In genomic region chr6:111210074-111210729, GRCh38 we compare ENCODE assay signal across 8 cellular contexts.
DNase-seq lines count a peak whose midpoint lies in the region; ATAC-seq, FAIRE-seq and TF ChIP-seq lines count a peak whose summit lies in the region.

No MANE protein-coding gene starts in this region.

- no peak overlapping the region for H3K4me3 ChIP-seq in bronchial epithelial cell (ENCODE audit: low read depth, low read length)
- H3K4me3 ChIP-seq in thoracic aorta: no peak overlapping the region

- POLR2A ChIA-PET in RWPE1 (lab: Yijun Ruan, JAX; ENCODE audit: low non-redundant PET): no interaction called here

- no peaks in the 10 kb centered on the region for H3K36me3 ChIP-seq in bronchial epithelial cell (ENCODE audit: control insufficient read depth, insufficient read depth, low read length)
- no peaks in the 10 kb centered on the region for H3K36me3 ChIP-seq in thoracic aorta

- FAIRE-seq in bronchial epithelial cell (lab: Jason Lieb, UNC): peak; percentile 36

- TF ChIP-seq CTCF in RWPE1 (conservative IDR thresholded peaks at IDR 0.05; ENCODE audit: low read depth) (peak; percentile 77), bronchial epithelial cell (IDR thresholded peaks at IDR 0.05; ENCODE audit: insufficient read depth, low read length, severe bottlenecking) (peak; percentile 59), thoracic aorta (IDR thresholded peaks at IDR 0.05) (peak; percentile 72)

- peaks cover 2 to 36% of the 10 kb centered on the region in 2 donors for H3K4me1 ChIP-seq in thoracic aorta (ENCODE audit: control insufficient read depth in 1 of 2, low read depth in 2 of 2)

- H3K27ac ChIP-seq in RWPE1 (no peak overlapping the region), thoracic aorta (no peak overlapping the region)

- H3K9me3 ChIP-seq in thoracic aorta: no peaks in the 10 kb centered on the region

- intact Hi-C loops in left colon (cut with DNase I, micrococcal nuclease): loop anchor here in 1 of 2 donors (5.0 kb wide), 1 partner anchor 198 kb away; no protein-coding TSS in a partner anchor

- peak; percentile 71 for ATAC-seq in GM19372 (IDR thresholded peaks at IDR 0.05; ENCODE audit: low read depth, unreplicated experiment)
- peak; percentile 67 for ATAC-seq in left colon
- ATAC-seq in thoracic aorta (ENCODE audit: insufficient number of reproducible peaks, low FRiP score, low read depth): no peak

- H3K27me3 ChIP-seq in bronchial epithelial cell (ENCODE audit: control insufficient read depth, insufficient read depth, low read length) (no peaks in the 10 kb centered on the region), thoracic aorta (replicated peaks; ENCODE audit: insufficient read depth) (no peaks in the 10 kb centered on the region)

- peak; percentile 60 for DNase-seq in DMS153 (lab: John Stamatoyannopoulos, UW)
- DNase-seq in M059J (ENCODE audit: low read depth): peak; percentile 72
- DNase-seq in RWPE1 (ENCODE audit: low spot score): peak; percentile 64
- DNase-seq in bronchial epithelial cell (ENCODE audit: low read depth): peak; percentile 67
- DNase-seq in left colon: no peak
- DNase-seq in thoracic aorta (ENCODE audit: low spot score): no peak
- no peak for DNase-seq in effector CD4-positive, alpha-beta T cell

- CTCF ChIA-PET in RWPE1 (lab: Yijun Ruan, JAX): interaction anchor here (0.5 to 1.9 kb wide), 17 partner anchors 8 to 509 kb away, joined by 3 to 13 read pairs (median 4); a partner anchor contains a TSS

Comparison
In these comparisons a context has a peak if more than half of its experiments do, and no peak if none do; other contexts are left out.
1. DNase-seq: peak in DMS153 (single experiment), M059J (single experiment), RWPE1 (single experiment) and bronchial epithelial cell (single experiment); none in left colon (0 of 2), thoracic aorta (single experiment) and effector CD4-positive, alpha-beta T cell (single experiment).
2. Peak in every context shown above with its lines, with median percentiles within 50 percentile points of each other: CTCF ChIP-seq.